In the genomic region with DNA sequence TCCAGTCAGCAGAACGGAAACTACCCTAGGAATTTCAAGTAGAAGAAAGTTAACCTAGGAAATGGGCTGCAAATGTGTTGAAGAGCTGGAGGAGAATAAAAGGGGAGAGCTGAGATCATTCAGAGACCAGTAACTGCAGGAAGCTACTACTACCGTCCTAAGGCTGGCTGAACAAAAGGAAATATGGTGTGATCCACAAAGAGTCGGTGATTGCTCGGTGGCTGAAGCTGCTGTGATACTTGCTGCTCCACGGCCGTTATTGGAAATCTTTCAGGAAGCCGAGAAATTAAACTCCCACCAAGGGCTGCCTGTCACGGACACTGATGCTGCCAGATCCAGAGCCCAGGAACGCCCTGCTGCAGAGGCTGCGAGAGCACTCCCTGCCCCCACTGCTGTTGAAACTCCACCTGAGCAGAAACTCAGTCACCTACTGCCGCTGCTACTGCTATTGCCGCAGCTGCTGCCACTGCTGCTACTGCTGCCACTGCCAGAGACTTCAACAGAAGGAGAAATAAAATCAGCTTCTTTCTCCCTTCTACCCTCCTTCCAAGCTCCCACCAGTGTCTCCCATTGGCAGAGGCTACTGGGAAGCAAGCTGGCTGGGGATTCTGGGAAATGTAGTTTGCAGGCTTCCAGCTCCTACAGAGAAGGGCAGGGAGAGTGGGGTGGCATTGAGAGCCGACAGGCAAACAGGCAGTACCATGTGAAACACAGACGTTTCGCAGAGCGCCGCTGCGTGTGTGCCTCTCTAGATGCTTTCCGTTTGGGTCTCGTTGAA, we compare ENCODE assay signal across 8 cellular contexts.
DNase-seq lines count a peak whose midpoint lies in the region; ATAC-seq lines count a peak whose summit lies in the region.

No MANE protein-coding gene starts in this region.

- H3K4me3 Mint-ChIP-seq in memory B cell: peak overlapping the region; percentile 78
- peak overlapping the region; percentile 78 to 88 for H3K4me3 Mint-ChIP-seq in stimulated activated naive B cell treated with anti-CD40 and anti-IgM and Interleukin-4, amounts not matched to agents 10 μg/mL and 1 μg/mL and 100 μg/mL, for 72 hours

- H3K9me3 Mint-ChIP-seq in memory B cell: no peaks in the 10 kb centered on the region
- no peaks in the 10 kb centered on the region for H3K9me3 Mint-ChIP-seq in stimulated activated naive B cell treated with anti-CD40 and anti-IgM and Interleukin-4, amounts not matched to agents 10 μg/mL and 1 μg/mL and 100 μg/mL, for 72 hours

- H3K27ac Mint-ChIP-seq in memory B cell: peak overlapping the region; percentile 66
- H3K27ac Mint-ChIP-seq in stimulated activated naive B cell treated with anti-CD40 and anti-IgM and Interleukin-4, amounts not matched to agents 10 μg/mL and 1 μg/mL and 100 μg/mL, for 72 hours: peak overlapping the region; percentile 15

- ATAC-seq in GM19025 (IDR thresholded peaks at IDR 0.05; ENCODE audit: low read depth, unreplicated experiment): peak; percentile 27
- ATAC-seq in HG03457 (IDR thresholded peaks at IDR 0.05; ENCODE audit: unreplicated experiment): peak; percentile 36
- ATAC-seq in memory B cell (ENCODE audit: low read depth): peak; percentile 57
- ATAC-seq in stimulated activated naive B cell treated with anti-CD40 and anti-IgM and Interleukin-4, amounts not matched to agents 10 μg/mL and 1 μg/mL and 100 μg/mL, for 72 hours (replicated peaks): peak; percentile 47 to 48

- peaks cover 2% of the 10 kb centered on the region for H3K36me3 Mint-ChIP-seq in memory B cell
- no peaks in the 10 kb centered on the region for H3K36me3 Mint-ChIP-seq in stimulated activated naive B cell treated with anti-CD40 and anti-IgM and Interleukin-4, amounts not matched to agents 10 μg/mL and 1 μg/mL and 100 μg/mL, for 72 hours

- peaks cover 62% of the 10 kb centered on the region for H3K4me1 Mint-ChIP-seq in memory B cell
- H3K4me1 Mint-ChIP-seq in stimulated activated naive B cell treated with anti-CD40 and anti-IgM and Interleukin-4, amounts not matched to agents 10 μg/mL and 1 μg/mL and 100 μg/mL, for 72 hours: peaks cover 63 to 91% of the 10 kb centered on the region in 2 donors

- DNase-seq in AG20443 (ENCODE audit: low spot score): peak; percentile 90
- DNase-seq in NCI-H748 treated with DMSO at 0.1 percent for 48 hours (lab: John Stamatoyannopoulos, UW): peak; percentile 65
- peak; percentile 2 for DNase-seq in activated CD8-positive, alpha-beta memory T cell treated with anti-CD3 and anti-CD28 coated beads, Interleukin-2, amount 50 U/mL, for 1 hour (ENCODE audit: extremely low read depth)
- peak; percentile 97 for DNase-seq in epidermal melanocyte (ENCODE audit: insufficient read length, low spot score)
- DNase-seq in memory B cell (ENCODE audit: low spot score in 2 of 2): peak; percentile 26 to 47
- peak; percentile 46 for DNase-seq in stimulated activated naive B cell treated with anti-CD40 and anti-IgM and Interleukin-4, amounts not matched to agents 10 μg/mL and 1 μg/mL and 100 μg/mL, for 72 hours

- peaks cover under 1% of the 10 kb centered on the region for H3K27me3 Mint-ChIP-seq in memory B cell
- no peaks in the 10 kb centered on the region for H3K27me3 Mint-ChIP-seq in stimulated activated naive B cell treated with anti-CD40 and anti-IgM and Interleukin-4, amounts not matched to agents 10 μg/mL and 1 μg/mL and 100 μg/mL, for 72 hours

Comparison
In these comparisons a context has a peak if more than half of its experiments do, and no peak if none do; other contexts are left out.
1. Peak in every context shown above with its lines: DNase-seq and ATAC-seq.
2. DNase-seq: peak in every context shown above with its lines; median percentile 97 in epidermal melanocyte; 90 in AG20443; 65 in NCI-H748 treated with DMSO at 0.1 percent for 48 hours; 46 in stimulated activated naive B cell treated with anti-CD40 and anti-IgM and Interleukin-4, amounts not matched to agents 10 μg/mL and 1 μg/mL and 100 μg/mL, for 72 hours; 36 in memory B cell; 2 in activated CD8-positive, alpha-beta memory T cell treated with anti-CD3 and anti-CD28 coated beads, Interleukin-2, amount 50 U/mL, for 1 hour.